Comparison of ENCODE assay signal across 8 cellular contexts in the genomic region with DNA sequence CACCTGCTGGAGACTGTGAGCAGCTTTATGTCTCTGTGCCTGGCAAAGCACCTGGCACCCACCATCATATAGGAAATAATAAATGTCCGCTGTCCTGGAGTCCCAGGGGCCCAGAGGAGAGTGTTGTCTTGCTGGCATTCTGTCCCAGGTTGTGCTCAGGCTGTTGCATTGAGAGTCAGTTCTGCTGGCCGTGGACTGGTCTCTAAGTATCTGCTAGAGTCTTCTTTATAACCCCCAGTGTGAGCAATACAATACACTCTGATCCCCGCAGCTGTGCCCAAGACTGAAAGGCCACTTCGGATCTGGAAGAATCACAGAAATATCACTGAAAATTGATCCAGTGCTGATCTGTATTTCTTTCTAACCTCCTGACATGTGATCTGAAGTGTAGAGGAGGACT. TPM values are rescaled to one million over a fixed set of nuclear protein-coding genes. Genes with fewer than 3 reads are reported as not detected.
A peak's percentile ranks its signal among the peaks of the same experiment; 100 is the strongest.
DNase-seq lines count a peak whose midpoint lies in the region; ATAC-seq and TF ChIP-seq lines count a peak whose summit lies in the region.

No MANE protein-coding gene starts in this region.

- WGBS in sigmoid colon, 2 donors: 21 to 62% methylated on average over 4 of the region's 4 CpGs

- H4K20me1 ChIP-seq in GM23338 (replicated peaks; ENCODE audit: insufficient read depth): no peaks in the 10 kb centered on the region

- no peak overlapping the region for H3K27ac ChIP-seq in GM23338 (ENCODE audit: low read depth)
- H3K27ac ChIP-seq in left ventricle myocardium inferior (replicated peaks): peak overlapping the region; percentile 72
- peak overlapping the region; percentile 51 to 77 (median 65) for H3K27ac ChIP-seq in sigmoid colon

- H3K4me3 Mint-ChIP-seq in GM23338: no peak overlapping the region

- H3K4me3 ChIP-seq in GM23338 (no peak overlapping the region), left ventricle myocardium inferior (no peak overlapping the region), sigmoid colon (no peak overlapping the region)

- DNase-seq in GM23338 (ENCODE audit: low spot score) (peak; percentile 20), UCSD-AML1 (lab: John Stamatoyannopoulos, UW; ENCODE audit: unreplicated experiment) (peak; percentile 12), left ventricle myocardium inferior (no peak), sigmoid colon (no peak), middle frontal gyrus (ENCODE audit: extremely low spot score, low spot score) (no peak), NCI-H226 (no peak)

- H3K4me1 Mint-ChIP-seq in GM23338: peaks cover 24% of the 10 kb centered on the region

- no peak for TF ChIP-seq CTCF in GM23338 (conservative IDR thresholded peaks at IDR 0.05; ENCODE audit: low read depth in 2 of 2)
- no peak for TF ChIP-seq CTCF in left ventricle myocardium inferior (IDR thresholded peaks at IDR 0.05; ENCODE audit: borderline replicate concordance)
- no peak for TF ChIP-seq CTCF in sigmoid colon (IDR thresholded peaks at IDR 0.05)

- no peaks in the 10 kb centered on the region for H3K9me2 ChIP-seq in GM23338 (ENCODE audit: insufficient read depth)

- TF ChIP-seq EP300 in sigmoid colon (IDR thresholded peaks at IDR 0.05): no peak

- no peaks in the 10 kb centered on the region for H3K36me3 ChIP-seq in GM23338 (ENCODE audit: insufficient read depth)
- peaks cover 50% of the 10 kb centered on the region for H3K36me3 ChIP-seq in left ventricle myocardium inferior
- H3K36me3 ChIP-seq in sigmoid colon: peaks cover 0 to 61% (median 24%) of the 10 kb centered on the region in 4 donors

- H3K27me3 Mint-ChIP-seq in GM23338 (ENCODE audit: insufficient read depth, low read depth, poor library complexity): peaks cover 5% of the 10 kb centered on the region

- H3F3A ChIP-seq in GM23338 (replicated peaks; ENCODE audit: low read depth): no peaks in the 10 kb centered on the region

- H2AFZ ChIP-seq in GM23338: no peak overlapping the region

- H3K36me3 Mint-ChIP-seq in GM23338 (ENCODE audit: low read depth): no peaks in the 10 kb centered on the region

- H3K9me3 ChIP-seq in left ventricle myocardium inferior (replicated peaks): no peaks in the 10 kb centered on the region
- H3K9me3 ChIP-seq in sigmoid colon: no peaks in the 10 kb centered on the region

- no peaks in the 10 kb centered on the region for H3K27me3 ChIP-seq in GM23338 (ENCODE audit: insufficient read depth)
- H3K27me3 ChIP-seq in left ventricle myocardium inferior (ENCODE audit: low read depth): no peaks in the 10 kb centered on the region
- H3K27me3 ChIP-seq in sigmoid colon: no peaks in the 10 kb centered on the region

- intact Hi-C loops in left ventricle myocardium inferior (cut with micrococcal nuclease) (no loop called here), sigmoid colon (cut with DNase I) (no loop called here)

- H3K79me2 ChIP-seq in GM23338 (replicated peaks; ENCODE audit: insufficient read depth): no peaks in the 10 kb centered on the region

- peak overlapping the region; percentile 53 for H3K4me2 ChIP-seq in GM23338

- H3K27ac Mint-ChIP-seq in GM23338: 0 out of 2 replicates have a peak overlapping the region, but pooled peaks have one; percentile 29

- H3K4me1 ChIP-seq in GM23338 (ENCODE audit: insufficient read depth) (peaks cover 25% of the 10 kb centered on the region), left ventricle myocardium inferior (peaks cover 14% of the 10 kb centered on the region), sigmoid colon (no peaks in the 10 kb centered on the region)

- TF ChIP-seq POLR2A in sigmoid colon (IDR thresholded peaks at IDR 0.05): no peak

- H3K9me3 Mint-ChIP-seq in GM23338: no peaks in the 10 kb centered on the region

- ATAC-seq in GM23338 (peak; percentile 79), GM21367 (IDR thresholded peaks at IDR 0.05; ENCODE audit: unreplicated experiment) (no peak), GM19328 (IDR thresholded peaks at IDR 0.05; ENCODE audit: unreplicated experiment) (no peak)

TF ChIP-seq in GM23338, 12 proteins besides CTCF, POLR2A, EP300 and RAD21:
- no peak for TF ChIP-seq EZH2 (IDR thresholded peaks at IDR 0.05; ENCODE audit: low read depth, unreplicated experiment)

RNA-seq across cellular contexts. Expression of a gene that starts 38.3 kb away (rescaled TPM):
- 8.0 and 10.3 TPM in 2 replicates for total RNA-seq in GM23338 (2014; rRNA removed; shearing (Covaris generic))
- 1.8 and 1.9 TPM in 2 replicates for polyA plus RNA-seq in GM23338 (2016; fragmentation: Nextera tagmentation; extraction: Ambion mirVana)
- 32.9 TPM for total RNA-seq in left ventricle myocardium inferior
- 10 to 100 TPM; 41.4 to 49.6 (median 48.3) TPM for total RNA-seq in sigmoid colon
- polyA plus RNA-seq in sigmoid colon: 10 to 100 TPM; 15.0 to 28.0 (median 25.2) TPM

Comparison
In these comparisons a context has a peak if more than half of its experiments do, and no peak if none do; other contexts are left out.
1. DNase-seq: peak in GM23338 (single experiment) and UCSD-AML1 (single experiment); none in left ventricle myocardium inferior (single experiment), sigmoid colon (single experiment), middle frontal gyrus (single experiment) and NCI-H226 (single experiment).